2 cellular contexts compared by ENCODE assay signal in the genomic region with DNA sequence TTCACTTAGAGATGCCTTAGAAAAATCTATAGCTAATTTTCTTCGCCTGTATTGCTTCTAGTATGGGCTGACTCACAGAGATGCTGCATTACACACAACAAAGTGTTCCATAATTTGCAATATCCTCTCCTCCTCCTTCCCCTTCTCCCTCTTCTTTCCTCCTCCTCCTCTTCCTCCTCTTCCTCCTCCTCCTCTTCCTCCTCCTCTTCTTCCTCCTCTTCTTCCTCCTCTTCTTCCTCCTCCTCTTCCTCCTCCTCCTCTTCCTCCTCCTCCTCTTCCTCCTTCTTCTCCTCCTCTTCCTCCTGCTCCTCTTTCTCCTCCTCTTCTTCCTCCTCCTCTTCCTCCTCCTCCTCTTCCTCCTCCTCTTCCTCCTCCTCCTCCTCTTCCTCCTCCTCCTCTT.
DNase-seq lines count a peak whose midpoint lies in the region; ATAC-seq, FAIRE-seq and TF ChIP-seq lines count a peak whose summit lies in the region.
"Not testable (repeated sequence)": the region's sequence is repeated elsewhere in the genome, so short reads cannot be mapped to it uniquely, and the experiment has no call there.

No MANE protein-coding gene starts in this region.

- not testable (repeated sequence) for H3K27ac ChIP-seq in HEK293 (ENCODE audit: extremely low read depth, low read depth, low read length); K562 (ENCODE audit: extremely low read depth, low read depth, low read length)

- H3K9me3 ChIP-seq in HEK293 (ENCODE audit: control insufficient read depth, insufficient read depth, low read depth, low read length); K562 (replicated peaks; ENCODE audit: control insufficient read depth, insufficient read depth, low read depth, low read length): not testable (repeated sequence)

- not testable (repeated sequence) for ATAC-seq in K562

- CTCF ChIA-PET in HEK293 (lab: Yijun Ruan, JAX); K562 (lab: Yijun Ruan, JAX; ENCODE audit: low intra/inter-chr PET ratio): not testable (repeated sequence)

- DNase-seq in K562 (ENCODE audit: extremely low read depth in 1 of 4, low spot score in 3 of 4), result not testable (repeated sequence)

- H3K4me1 ChIP-seq in HEK293 (ENCODE audit: control insufficient read depth, insufficient read depth, low read length); K562 (replicated peaks in 1 of 2; ENCODE audit: control insufficient read depth in 2 of 2, insufficient read depth in 2 of 2, low read length in 2 of 2): not testable (repeated sequence)

- WGBS in K562 (ENCODE audit: insufficient coverage, low coverage, missing lambda C conversion rate), result 14% methylated on average over 1 of the region's 1 CpG

- H3K9ac ChIP-seq in K562 (ENCODE audit: insufficient read depth in 1 of 2, low read depth in 2 of 2, low read length in 2 of 2), result not testable (repeated sequence)

- BruUV-seq in K562 (replicated peaks; lab: Mats Ljungman, UMichigan), result not testable (repeated sequence)

- not testable (repeated sequence) for FAIRE-seq in K562 (lab: Jason Lieb, UNC)

- H4K20me1 ChIP-seq in K562 (replicated peaks; ENCODE audit: control insufficient read depth, insufficient read depth, low read length), result not testable (repeated sequence)

- TF ChIP-seq EP300 in K562 (IDR thresholded peaks at IDR 0.05; ENCODE audit: low read length), result not testable (repeated sequence)

- in situ Hi-C loops in K562 (cut with MboI), result not testable (repeated sequence)

- H3K79me2 ChIP-seq in K562 (ENCODE audit: control insufficient read depth, insufficient read depth, low read length), result not testable (repeated sequence)

- POLR2A ChIA-PET in HEK293 (lab: Yijun Ruan, JAX); K562 (lab: Yijun Ruan, JAX): not testable (repeated sequence)

- H3K27me3 ChIP-seq in K562 (ENCODE audit: control insufficient read depth in 2 of 2, insufficient read depth in 2 of 2, low read length in 2 of 2), result not testable (repeated sequence)

- TF ChIP-seq CTCF in HEK293 (tag by site-specific recombination; IDR thresholded peaks at IDR 0.05); K562 (IDR thresholded peaks at IDR 0.05 in 2 of 3, conservative IDR thresholded peaks at IDR 0.05 in 1 of 3; ENCODE audit: insufficient read depth in 2 of 3, low read depth in 1 of 3, low read length in 3 of 3): not testable (repeated sequence)

- H3K4me2 ChIP-seq in K562 (ENCODE audit: insufficient read depth, low read length), result not testable (repeated sequence)

- H2AFZ ChIP-seq in K562 (ENCODE audit: low read depth, low read length), result not testable (repeated sequence)

- H3K9me1 ChIP-seq in K562 (ENCODE audit: control insufficient read depth, insufficient read depth, low read length), result not testable (repeated sequence)

- TF ChIP-seq RAD21 in K562 (CRISPR knock-in tag; conservative IDR thresholded peaks at IDR 0.05 in 1 of 2, IDR thresholded peaks at IDR 0.05 in 1 of 2), result not testable (repeated sequence)

- H3K36me3 ChIP-seq in HEK293 (ENCODE audit: control insufficient read depth in 2 of 2, insufficient read depth in 1 of 2, low read length in 2 of 2); K562 (ENCODE audit: control insufficient read depth, insufficient read depth, low read length): not testable (repeated sequence)

- TF ChIP-seq POLR2A in K562 (conservative IDR thresholded peaks at IDR 0.05), result not testable (repeated sequence)

- intact Hi-C loops in K562 (cut with micrococcal nuclease), result not testable (repeated sequence)

- H3K4me3 ChIP-seq in HEK293 (ENCODE audit: low read depth, low read length); K562: not testable (repeated sequence)

TF ChIP-seq in HEK293, 187 proteins besides CTCF, POLR2A, EP300 and RAD21:
- TF ChIP-seq, protein P1, sequence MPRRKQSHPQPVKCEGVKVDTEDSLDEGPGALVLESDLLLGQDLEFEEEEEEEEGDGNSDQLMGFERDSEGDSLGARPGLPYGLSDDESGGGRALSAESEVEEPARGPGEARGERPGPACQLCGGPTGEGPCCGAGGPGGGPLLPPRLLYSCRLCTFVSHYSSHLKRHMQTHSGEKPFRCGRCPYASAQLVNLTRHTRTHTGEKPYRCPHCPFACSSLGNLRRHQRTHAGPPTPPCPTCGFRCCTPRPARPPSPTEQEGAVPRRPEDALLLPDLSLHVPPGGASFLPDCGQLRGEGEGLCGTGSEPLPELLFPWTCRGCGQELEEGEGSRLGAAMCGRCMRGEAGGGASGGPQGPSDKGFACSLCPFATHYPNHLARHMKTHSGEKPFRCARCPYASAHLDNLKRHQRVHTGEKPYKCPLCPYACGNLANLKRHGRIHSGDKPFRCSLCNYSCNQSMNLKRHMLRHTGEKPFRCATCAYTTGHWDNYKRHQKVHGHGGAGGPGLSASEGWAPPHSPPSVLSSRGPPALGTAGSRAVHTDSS (tag by site-specific recombination; IDR thresholded peaks at IDR 0.05), result peak; percentile 93

TF ChIP-seq in K562, 482 proteins besides CTCF, POLR2A, EP300 and RAD21:
- peak; percentile 76 for TF ChIP-seq ZNF263 (CRISPR knock-in tag; IDR thresholded peaks at IDR 0.05; ENCODE audit: borderline replicate concordance)
